In the genomic region with DNA sequence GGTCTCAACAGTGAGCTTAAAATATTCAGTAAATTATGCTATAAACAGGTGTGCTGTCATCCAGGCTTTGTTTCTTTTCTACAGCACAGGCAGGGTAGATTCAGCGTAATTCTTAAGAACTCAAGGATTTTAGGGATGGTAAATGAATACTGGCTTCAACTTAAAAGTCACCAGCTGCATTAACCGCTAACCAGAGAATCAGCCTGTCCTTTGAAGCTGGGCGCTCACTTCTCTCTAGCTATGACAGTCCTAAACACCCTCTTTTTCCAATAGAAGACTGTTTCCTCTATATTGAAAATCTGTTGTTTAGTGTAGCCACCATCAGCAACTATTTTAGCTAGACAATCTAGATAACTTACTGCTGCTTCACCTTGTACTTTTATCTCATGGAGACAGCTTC, we compare ENCODE assay signal across 27 cellular contexts.
"Had no signal": no experiment of that assay in that cellular context is flagged by ENCODE, and none has a peak within 500 bp of the region (broad histone marks: within the 10 kb centered on the region; RNA-seq: fewer than 3 reads in every experiment).

No MANE protein-coding gene starts in this region.

- H3K9me3 ChIP-seq: left ventricle myocardium inferior, pancreas, prostate gland, stomach, testis, thyroid gland, transverse colon, upper lobe of left lung had no signal

- H3K27ac Mint-ChIP-seq: mesothelial cell of epicardium; nephron; stimulated activated naive B cell treated with anti-CD40 and anti-IgM and Interleukin-4, amounts not matched to agents 10 μg/mL and 1 μg/mL and 100 μg/mL, for 72 hours had no signal

- H3K27ac ChIP-seq: left ventricle myocardium inferior, pancreas, prostate gland, skin epidermis, stomach, testis, thyroid gland, transverse colon had no signal

- H3K36me3 ChIP-seq: pancreas, prostate gland, thyroid gland had no signal

- H3K4me3 ChIP-seq: left ventricle myocardium inferior, lung, pancreas, prostate gland, skin epidermis, stomach, testis, thyroid gland, transverse colon, upper lobe of left lung had no signal

- DNase-seq: islet precursor cell; left ventricle myocardium inferior; mesendoderm; naive B cell; nucleus accumbens; pancreas; posterior cingulate gyrus; retina; right cardiac atrium; stimulated activated CD4-positive, alpha-beta T cell treated with anti-CD3 and anti-CD28 coated beads, Interleukin-12 subunit alpha, Interleukin-12 subunit beta, amount 100 ng/mL, for 4 hours; stimulated activated CD4-positive, alpha-beta T cell treated with anti-CD3 and anti-CD28 coated beads, Interleukin-15, amount 100 ng/mL, for 24 hours; stimulated activated CD4-positive, alpha-beta T cell treated with anti-CD3 and anti-CD28 coated beads, Interleukin-2, amount 100 ng/mL, for 24 hours; stimulated activated CD4-positive, alpha-beta T cell treated with anti-CD3 and anti-CD28 coated beads, Interleukin-4, amount 100 ng/mL, for 1 hour; stimulated activated naive B cell treated with anti-CD40 and anti-IgM and Interleukin-4, amounts not matched to agents 10 μg/mL and 1 μg/mL and 100 μg/mL, for 72 hours; stimulated activated naive CD8-positive, alpha-beta T cell treated with anti-CD3 and anti-CD28 coated beads, Interleukin-15, Interleukin-2, amounts not matched to agents 100 U/mL and 50 U/mL, for 24 hours; stomach; testis; thyroid gland; transverse colon; upper lobe of left lung had no signal

- H3K9me3 Mint-ChIP-seq: naive B cell; nephron; neural crest cell; stimulated activated naive B cell treated with anti-CD40 and anti-IgM and Interleukin-4, amounts not matched to agents 10 μg/mL and 1 μg/mL and 100 μg/mL, for 72 hours had no signal

- H3K4me3 Mint-ChIP-seq: mesothelial cell of epicardium; naive B cell; nephron; neural crest cell; stimulated activated naive B cell treated with anti-CD40 and anti-IgM and Interleukin-4, amounts not matched to agents 10 μg/mL and 1 μg/mL and 100 μg/mL, for 72 hours had no signal

- H3K27me3 ChIP-seq: pancreas, stomach, testis, thyroid gland, transverse colon, upper lobe of left lung had no signal

- ATAC-seq: pancreas; right cardiac atrium; sciatic nerve; stimulated activated naive B cell treated with anti-CD40 and anti-IgM and Interleukin-4, amounts not matched to agents 10 μg/mL and 1 μg/mL and 100 μg/mL, for 72 hours; stimulated activated naive CD8-positive, alpha-beta T cell treated with anti-CD3 and anti-CD28 coated beads, Interleukin-15, Interleukin-2, amounts not matched to agents 100 U/mL and 50 U/mL, for 24 hours had no signal

- FAIRE-seq: pancreas had no signal

- H3K27me3 Mint-ChIP-seq: naive B cell; stimulated activated naive B cell treated with anti-CD40 and anti-IgM and Interleukin-4, amounts not matched to agents 10 μg/mL and 1 μg/mL and 100 μg/mL, for 72 hours had no signal

- H3K4me1 Mint-ChIP-seq: neural crest cell had no signal

- H3K4me1 ChIP-seq: pancreas, prostate gland, testis, thyroid gland had no signal
